26 cellular contexts compared by ENCODE assay signal in genomic region chr4:28518781-28519180, GRCh38.
DNase-seq lines count a peak whose midpoint lies in the region; ATAC-seq and TF ChIP-seq lines count a peak whose summit lies in the region.
"Had no signal": no experiment of that assay in that cellular context is flagged by ENCODE, and none has a peak within 500 bp of the region (broad histone marks: within the 10 kb centered on the region; RNA-seq: fewer than 3 reads in every experiment).

No MANE protein-coding gene starts in this region.

- no peaks in the 10 kb centered on the region for H3K9me2 ChIP-seq in GM23248 (ENCODE audit: insufficient read depth)

- in situ Hi-C loops in GM23248 (cut with MboI) = no loop called here

- no peaks in the 10 kb centered on the region for H3K27me3 ChIP-seq in GM23248 (replicated peaks; ENCODE audit: insufficient read depth)
- no peaks in the 10 kb centered on the region for H3K27me3 ChIP-seq in SJCRH30
- H3K27me3 ChIP-seq: body of pancreas, sigmoid colon, suprapubic skin, uterus had no signal

- POLR2A ChIA-PET in T-cell (lab: Charles Lee) = no interaction called here

- no peak overlapping the region for H3K4me3 ChIP-seq in GM23248
- H3K4me3 ChIP-seq in SJCRH30 = no peak overlapping the region
- H3K4me3 ChIP-seq in fibroblast of mammary gland (ENCODE audit: control insufficient read depth, low read depth, low read length) = no peak overlapping the region
- H3K4me3 ChIP-seq in skeletal muscle cell (ENCODE audit: low read depth, low read length) = no peak overlapping the region
- H3K4me3 ChIP-seq: body of pancreas, coronary artery, sigmoid colon, suprapubic skin, uterus had no signal

- H3K36me3 Mint-ChIP-seq in T-cell = no peaks in the 10 kb centered on the region
- H3K36me3 Mint-ChIP-seq in activated naive CD4-positive, alpha-beta T cell treated with anti-CD3 and anti-CD28 coated beads, Interleukin-2, amount 50 U/mL, for 72 hours = no peaks in the 10 kb centered on the region
- H3K36me3 Mint-ChIP-seq: activated naive CD8-positive, alpha-beta T cell; CD4-positive, alpha-beta memory T cell; stimulated activated effector memory CD8-positive, alpha-beta T cell treated with anti-CD3 and anti-CD28 coated beads, Interleukin-12 subunit alpha, Interleukin-12 subunit beta, amount 100 ng/mL, for 72 hours had no signal

- no peaks in the 10 kb centered on the region for H3K4me1 Mint-ChIP-seq in T-cell
- H3K4me1 Mint-ChIP-seq: activated CD4-positive, alpha-beta T cell treated with anti-CD3 and anti-CD28 coated beads, Interleukin-2, amount 10 ng/mL, durations not matched to agents 24 days and 14 days; neural crest cell; stimulated activated effector memory CD8-positive, alpha-beta T cell treated with anti-CD3 and anti-CD28 coated beads, Interleukin-12 subunit alpha, Interleukin-12 subunit beta, amount 100 ng/mL, for 72 hours had no signal

- peaks cover 5 to 12% (median 11%) of the 10 kb centered on the region in 3 donors for H3K9me3 Mint-ChIP-seq in T-cell
- peaks cover 10 to 20% of the 10 kb centered on the region in 2 donors for H3K9me3 Mint-ChIP-seq in activated naive CD4-positive, alpha-beta T cell treated with anti-CD3 and anti-CD28 coated beads, Interleukin-2, amount 50 U/mL, for 72 hours

- no peak overlapping the region for H3K4me3 Mint-ChIP-seq in T-cell
- H3K4me3 Mint-ChIP-seq: activated CD4-positive, alpha-beta T cell treated with anti-CD3 and anti-CD28 coated beads, Interleukin-2, amount 10 ng/mL, durations not matched to agents 24 days and 14 days; activated naive CD8-positive, alpha-beta T cell; CD4-positive, alpha-beta memory T cell; neural crest cell; stimulated activated effector memory CD8-positive, alpha-beta T cell treated with anti-CD3 and anti-CD28 coated beads, Interleukin-12 subunit alpha, Interleukin-12 subunit beta, amount 100 ng/mL, for 72 hours; T-helper 1 cell treated with Interleukin-12 subunit alpha and Interleukin-12 subunit beta and Interleukin-4 antibody, amounts not matched to agents 30 μg/mL and 1 μg/mL, for 36 hours had no signal

- ATAC-seq in T-cell (replicated peaks in 1 of 4) (no peak), GM18502 (IDR thresholded peaks at IDR 0.05; ENCODE audit: poor library complexity, unreplicated experiment) (no peak)
- ATAC-seq in activated naive CD4-positive, alpha-beta T cell treated with anti-CD3 and anti-CD28 coated beads, Interleukin-2, amount 50 U/mL, for 72 hours = no peak
- ATAC-seq: body of pancreas; stimulated activated effector memory CD8-positive, alpha-beta T cell treated with anti-CD3 and anti-CD28 coated beads, Interleukin-12 subunit alpha, Interleukin-12 subunit beta, amount 100 ng/mL, for 72 hours had no signal

- no peaks in the 10 kb centered on the region for H3K27me3 Mint-ChIP-seq in T-cell
- H3K27me3 Mint-ChIP-seq: activated CD4-positive, alpha-beta T cell treated with anti-CD3 and anti-CD28 coated beads, Interleukin-2, amount 10 ng/mL, durations not matched to agents 24 days and 14 days; activated naive CD8-positive, alpha-beta T cell; CD4-positive, alpha-beta memory T cell had no signal

- CTCF ChIA-PET in T-cell (lab: Charles Lee) = interaction anchor here in 1 of 2 donors (0.6 kb wide), 1 partner anchor 187 kb away, joined by 3 read pairs; no protein-coding TSS in a partner anchor

- H4K20me1 ChIP-seq in GM23248 (ENCODE audit: insufficient read depth) = no peaks in the 10 kb centered on the region

- no peak for TF ChIP-seq CTCF in fibroblast of mammary gland (conservative IDR thresholded peaks at IDR 0.05; ENCODE audit: control insufficient read depth, insufficient read depth, low read depth, low read length)

- H3F3A ChIP-seq in GM23248 (ENCODE audit: insufficient read depth) = peaks cover 13% of the 10 kb centered on the region; the same call in 1 of the 2 replicates

- no peaks in the 10 kb centered on the region for H3K9me3 ChIP-seq in GM23248 (ENCODE audit: low read depth)
- peaks cover 5% of the 10 kb centered on the region; the same call in 1 of the 2 replicates for H3K9me3 ChIP-seq in SJCRH30 (replicated peaks)
- H3K9me3 ChIP-seq: body of pancreas, sigmoid colon, suprapubic skin, uterus had no signal

- H3K4me2 ChIP-seq in GM23248 (ENCODE audit: unreplicated experiment) = no peak overlapping the region

- H3K9ac ChIP-seq in GM23248 = no peak overlapping the region

- H3K79me2 ChIP-seq in GM23248 (ENCODE audit: insufficient read depth) = no peaks in the 10 kb centered on the region

- DNase-seq in GM23248 (peak; percentile 58), SJCRH30 (peak; percentile 13 to 36), fibroblast of mammary gland (ENCODE audit: low read depth) (peak; percentile 59), skeletal muscle cell (ENCODE audit: low read depth) (peak; percentile 17), T-cell (no peak)
- no peak for DNase-seq in stimulated activated CD4-positive, alpha-beta T cell treated with anti-CD3 and anti-CD28 coated beads, Interleukin-4, amount 100 ng/mL, for 4 hours
- DNase-seq in activated naive CD4-positive, alpha-beta T cell treated with anti-CD3 and anti-CD28 coated beads, Interleukin-2, amount 50 U/mL, for 72 hours (ENCODE audit: low spot score in 2 of 2) = no peak
- DNase-seq: activated CD4-positive, alpha-beta T cell treated with anti-CD3 and anti-CD28 coated beads, Interleukin-2, amount 10 ng/mL, durations not matched to agents 24 days and 14 days; body of pancreas; CD4-positive, alpha-beta memory T cell; GDM1; Kasumi-1; NCI-H1092 treated with DMSO at 0.1 percent for 48 hours; NCI-H2029; NCI-H345; NCI-H82; SIG-M5; sigmoid colon; uterus had no signal

- H3K36me3 ChIP-seq in GM23248 (ENCODE audit: low read depth) (no peaks in the 10 kb centered on the region), SJCRH30 (no peaks in the 10 kb centered on the region)
- H3K36me3 ChIP-seq: sigmoid colon, suprapubic skin, uterus had no signal

- H3K4me1 ChIP-seq in GM23248 (ENCODE audit: insufficient read depth) = peaks cover 15% of the 10 kb centered on the region
- peaks cover 10% of the 10 kb centered on the region; the same call in 1 of the 2 replicates for H3K4me1 ChIP-seq in SJCRH30
- H3K4me1 ChIP-seq: body of pancreas, sigmoid colon, suprapubic skin, uterus had no signal

- H3K27ac Mint-ChIP-seq in T-cell = no peak overlapping the region
- H3K27ac Mint-ChIP-seq in activated naive CD4-positive, alpha-beta T cell treated with anti-CD3 and anti-CD28 coated beads, Interleukin-2, amount 50 U/mL, for 72 hours = no peak overlapping the region
- H3K27ac Mint-ChIP-seq: activated CD4-positive, alpha-beta T cell treated with anti-CD3 and anti-CD28 coated beads, Interleukin-2, amount 10 ng/mL, durations not matched to agents 24 days and 14 days; activated naive CD8-positive, alpha-beta T cell; stimulated activated effector memory CD8-positive, alpha-beta T cell treated with anti-CD3 and anti-CD28 coated beads, Interleukin-12 subunit alpha, Interleukin-12 subunit beta, amount 100 ng/mL, for 72 hours; T-helper 1 cell treated with Interleukin-12 subunit alpha and Interleukin-12 subunit beta and Interleukin-4 antibody, amounts not matched to agents 30 μg/mL and 1 μg/mL, for 36 hours had no signal

- H2AFZ ChIP-seq in GM23248 = peak overlapping the region; percentile 24; the same call in 1 of the 2 replicates

- H3K27ac ChIP-seq in GM23248 = peak overlapping the region; percentile 45
- H3K27ac ChIP-seq in SJCRH30 = peak overlapping the region; percentile 32
- H3K27ac ChIP-seq: body of pancreas, coronary artery, sigmoid colon, suprapubic skin, uterus had no signal

Comparison
In these comparisons a context has a peak if more than half of its experiments do, and no peak if none do; other contexts are left out.
1. DNase-seq: peak in GM23248 (single experiment), SJCRH30 (2 of 2), fibroblast of mammary gland (single experiment) and skeletal muscle cell (single experiment); none in T-cell (0 of 34), stimulated activated CD4-positive, alpha-beta T cell treated with anti-CD3 and anti-CD28 coated beads, Interleukin-4, amount 100 ng/mL, for 4 hours (0 of 2) and activated naive CD4-positive, alpha-beta T cell treated with anti-CD3 and anti-CD28 coated beads, Interleukin-2, amount 50 U/mL, for 72 hours (0 of 2).